In the genomic region with DNA sequence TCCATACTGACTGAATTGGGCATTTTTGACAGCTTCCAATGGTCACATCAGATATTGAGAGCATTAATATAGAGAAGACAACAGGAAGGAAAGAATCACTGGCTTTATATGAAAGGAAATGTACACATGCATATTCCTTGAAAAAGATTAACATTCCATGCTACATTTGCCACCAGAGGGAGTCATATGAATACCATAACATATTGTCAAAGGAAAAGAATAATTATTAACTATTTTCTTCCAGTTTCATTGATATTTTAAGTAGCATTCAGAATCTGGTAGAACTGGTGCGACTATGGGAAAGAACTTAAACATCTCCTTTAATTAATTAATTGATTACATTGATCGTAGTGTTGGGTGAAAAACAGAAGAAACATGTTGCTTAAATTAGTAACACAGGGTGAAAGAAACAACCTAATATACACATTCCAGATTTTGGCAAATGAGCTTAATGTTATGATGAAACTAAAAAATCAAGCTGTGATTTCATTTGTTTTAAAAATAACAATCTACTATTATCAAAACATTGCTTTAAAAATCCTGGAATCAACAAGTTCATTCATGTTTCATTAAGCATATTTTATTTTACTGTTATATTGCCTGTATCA, we compare ENCODE assay signal across 1 cellular context.
TF ChIP-seq lines count a peak whose summit lies in the region.

No MANE protein-coding gene starts in this region.

TF ChIP-seq in GM23338, 12 proteins besides CTCF, POLR2A, EP300 and RAD21 (continued from another document):
- TF ChIP-seq, protein P1, sequence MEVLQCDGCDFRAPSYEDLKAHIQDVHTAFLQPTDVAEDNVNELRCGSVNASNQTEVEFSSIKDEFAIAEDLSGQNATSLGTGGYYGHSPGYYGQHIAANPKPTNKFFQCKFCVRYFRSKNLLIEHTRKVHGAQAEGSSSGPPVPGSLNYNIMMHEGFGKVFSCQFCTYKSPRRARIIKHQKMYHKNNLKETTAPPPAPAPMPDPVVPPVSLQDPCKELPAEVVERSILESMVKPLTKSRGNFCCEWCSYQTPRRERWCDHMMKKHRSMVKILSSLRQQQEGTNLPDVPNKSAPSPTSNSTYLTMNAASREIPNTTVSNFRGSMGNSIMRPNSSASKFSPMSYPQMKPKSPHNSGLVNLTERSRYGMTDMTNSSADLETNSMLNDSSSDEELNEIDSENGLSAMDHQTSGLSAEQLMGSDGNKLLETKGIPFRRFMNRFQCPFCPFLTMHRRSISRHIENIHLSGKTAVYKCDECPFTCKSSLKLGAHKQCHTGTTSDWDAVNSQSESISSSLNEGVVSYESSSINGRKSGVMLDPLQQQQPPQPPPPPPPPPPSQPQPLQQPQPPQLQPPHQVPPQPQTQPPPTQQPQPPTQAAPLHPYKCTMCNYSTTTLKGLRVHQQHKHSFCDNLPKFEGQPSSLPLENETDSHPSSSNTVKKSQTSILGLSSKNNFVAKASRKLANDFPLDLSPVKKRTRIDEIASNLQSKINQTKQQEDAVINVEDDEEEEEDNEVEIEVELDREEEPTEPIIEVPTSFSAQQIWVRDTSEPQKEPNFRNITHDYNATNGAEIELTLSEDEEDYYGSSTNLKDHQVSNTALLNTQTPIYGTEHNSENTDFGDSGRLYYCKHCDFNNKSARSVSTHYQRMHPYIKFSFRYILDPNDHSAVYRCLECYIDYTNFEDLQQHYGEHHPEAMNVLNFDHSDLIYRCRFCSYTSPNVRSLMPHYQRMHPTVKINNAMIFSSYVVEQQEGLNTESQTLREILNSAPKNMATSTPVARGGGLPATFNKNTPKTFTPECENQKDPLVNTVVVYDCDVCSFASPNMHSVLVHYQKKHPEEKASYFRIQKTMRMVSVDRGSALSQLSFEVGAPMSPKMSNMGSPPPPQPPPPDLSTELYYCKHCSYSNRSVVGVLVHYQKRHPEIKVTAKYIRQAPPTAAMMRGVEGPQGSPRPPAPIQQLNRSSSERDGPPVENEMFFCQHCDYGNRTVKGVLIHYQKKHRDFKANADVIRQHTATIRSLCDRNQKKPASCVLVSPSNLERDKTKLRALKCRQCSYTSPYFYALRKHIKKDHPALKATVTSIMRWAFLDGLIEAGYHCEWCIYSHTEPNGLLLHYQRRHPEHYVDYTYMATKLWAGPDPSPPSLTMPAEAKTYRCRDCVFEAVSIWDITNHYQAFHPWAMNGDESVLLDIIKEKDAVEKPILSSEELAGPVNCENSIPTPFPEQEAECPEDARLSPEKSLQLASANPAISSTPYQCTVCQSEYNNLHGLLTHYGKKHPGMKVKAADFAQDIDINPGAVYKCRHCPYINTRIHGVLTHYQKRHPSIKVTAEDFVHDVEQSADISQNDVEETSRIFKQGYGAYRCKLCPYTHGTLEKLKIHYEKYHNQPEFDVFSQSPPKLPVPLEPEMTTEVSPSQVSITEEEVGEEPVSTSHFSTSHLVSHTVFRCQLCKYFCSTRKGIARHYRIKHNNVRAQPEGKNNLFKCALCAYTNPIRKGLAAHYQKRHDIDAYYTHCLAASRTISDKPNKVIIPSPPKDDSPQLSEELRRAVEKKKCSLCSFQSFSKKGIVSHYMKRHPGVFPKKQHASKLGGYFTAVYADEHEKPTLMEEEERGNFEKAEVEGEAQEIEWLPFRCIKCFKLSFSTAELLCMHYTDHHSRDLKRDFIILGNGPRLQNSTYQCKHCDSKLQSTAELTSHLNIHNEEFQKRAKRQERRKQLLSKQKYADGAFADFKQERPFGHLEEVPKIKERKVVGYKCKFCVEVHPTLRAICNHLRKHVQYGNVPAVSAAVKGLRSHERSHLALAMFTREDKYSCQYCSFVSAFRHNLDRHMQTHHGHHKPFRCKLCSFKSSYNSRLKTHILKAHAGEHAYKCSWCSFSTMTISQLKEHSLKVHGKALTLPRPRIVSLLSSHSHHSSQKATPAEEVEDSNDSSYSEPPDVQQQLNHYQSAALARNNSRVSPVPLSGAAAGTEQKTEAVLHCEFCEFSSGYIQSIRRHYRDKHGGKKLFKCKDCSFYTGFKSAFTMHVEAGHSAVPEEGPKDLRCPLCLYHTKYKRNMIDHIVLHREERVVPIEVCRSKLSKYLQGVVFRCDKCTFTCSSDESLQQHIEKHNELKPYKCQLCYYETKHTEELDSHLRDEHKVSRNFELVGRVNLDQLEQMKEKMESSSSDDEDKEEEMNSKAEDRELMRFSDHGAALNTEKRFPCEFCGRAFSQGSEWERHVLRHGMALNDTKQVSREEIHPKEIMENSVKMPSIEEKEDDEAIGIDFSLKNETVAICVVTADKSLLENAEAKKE (CRISPR knock-in tag; IDR thresholded peaks at IDR 0.05) = no peak
- TF ChIP-seq POLR2AphosphoS5 (IDR thresholded peaks at IDR 0.05; ENCODE audit: low read depth) (no peak), JUNB (IDR thresholded peaks at IDR 0.05; ENCODE audit: unreplicated experiment) (no peak), ZNF331 (CRISPR knock-in tag; IDR thresholded peaks at IDR 0.05; ENCODE audit: low read depth) (no peak), CREB1 (CRISPR knock-in tag; IDR thresholded peaks at IDR 0.05; ENCODE audit: low read depth) (no peak), NANOG (IDR thresholded peaks at IDR 0.05; ENCODE audit: borderline replicate concordance) (no peak), EZH2 (IDR thresholded peaks at IDR 0.05; ENCODE audit: low read depth, unreplicated experiment) (no peak)
- TF ChIP-seq, protein P2, sequence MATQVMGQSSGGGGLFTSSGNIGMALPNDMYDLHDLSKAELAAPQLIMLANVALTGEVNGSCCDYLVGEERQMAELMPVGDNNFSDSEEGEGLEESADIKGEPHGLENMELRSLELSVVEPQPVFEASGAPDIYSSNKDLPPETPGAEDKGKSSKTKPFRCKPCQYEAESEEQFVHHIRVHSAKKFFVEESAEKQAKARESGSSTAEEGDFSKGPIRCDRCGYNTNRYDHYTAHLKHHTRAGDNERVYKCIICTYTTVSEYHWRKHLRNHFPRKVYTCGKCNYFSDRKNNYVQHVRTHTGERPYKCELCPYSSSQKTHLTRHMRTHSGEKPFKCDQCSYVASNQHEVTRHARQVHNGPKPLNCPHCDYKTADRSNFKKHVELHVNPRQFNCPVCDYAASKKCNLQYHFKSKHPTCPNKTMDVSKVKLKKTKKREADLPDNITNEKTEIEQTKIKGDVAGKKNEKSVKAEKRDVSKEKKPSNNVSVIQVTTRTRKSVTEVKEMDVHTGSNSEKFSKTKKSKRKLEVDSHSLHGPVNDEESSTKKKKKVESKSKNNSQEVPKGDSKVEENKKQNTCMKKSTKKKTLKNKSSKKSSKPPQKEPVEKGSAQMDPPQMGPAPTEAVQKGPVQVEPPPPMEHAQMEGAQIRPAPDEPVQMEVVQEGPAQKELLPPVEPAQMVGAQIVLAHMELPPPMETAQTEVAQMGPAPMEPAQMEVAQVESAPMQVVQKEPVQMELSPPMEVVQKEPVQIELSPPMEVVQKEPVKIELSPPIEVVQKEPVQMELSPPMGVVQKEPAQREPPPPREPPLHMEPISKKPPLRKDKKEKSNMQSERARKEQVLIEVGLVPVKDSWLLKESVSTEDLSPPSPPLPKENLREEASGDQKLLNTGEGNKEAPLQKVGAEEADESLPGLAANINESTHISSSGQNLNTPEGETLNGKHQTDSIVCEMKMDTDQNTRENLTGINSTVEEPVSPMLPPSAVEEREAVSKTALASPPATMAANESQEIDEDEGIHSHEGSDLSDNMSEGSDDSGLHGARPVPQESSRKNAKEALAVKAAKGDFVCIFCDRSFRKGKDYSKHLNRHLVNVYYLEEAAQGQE (IDR thresholded peaks at IDR 0.05; ENCODE audit: unreplicated experiment) = no peak
